In genomic region chr6:10722570-10722819, GRCh38 we compare ENCODE assay signal across 8 cellular contexts. TPM values are rescaled to one million over a fixed set of nuclear protein-coding genes. Genes with fewer than 3 reads are reported as not detected.
A peak's percentile ranks its signal among the peaks of the same experiment; 100 is the strongest.
DNase-seq lines count a peak whose midpoint lies in the region; ATAC-seq lines count a peak whose summit lies in the region.

No MANE protein-coding gene starts in this region.

- peak overlapping the region; percentile 29 for H3K9ac ChIP-seq in iPS-18a (ENCODE audit: low read length)

- H3K36me3 ChIP-seq in iPS-18a (ENCODE audit: control insufficient read depth, low read depth, low read length) = peaks cover 17% of the 10 kb centered on the region

- H3K27ac ChIP-seq in iPS-18a (ENCODE audit: low read length) = no peak overlapping the region

- H3K27me3 ChIP-seq in iPS-18a (ENCODE audit: control insufficient read depth, insufficient read depth, low read length) = no peaks in the 10 kb centered on the region

- peaks cover 5% of the 10 kb centered on the region for H3K4me1 ChIP-seq in iPS-18a (ENCODE audit: control insufficient read depth, low read depth, low read length)

- H3K4me3 ChIP-seq in iPS-18a (ENCODE audit: low read length) = peak overlapping the region; percentile 98

- peak overlapping the region; percentile 97 for H3K4me3 Mint-ChIP-seq in activated T-helper 17 cell treated with anti-CD3 and anti-CD28 coated beads, Interleukin-2, amount 50 U/mL, for 72 hours
- peak overlapping the region; percentile 89 to 99 for H3K4me3 Mint-ChIP-seq in stimulated activated naive CD8-positive, alpha-beta T cell treated with anti-CD3 and anti-CD28 coated beads, Interleukin-15, amount 100 ng/mL, for 72 hours

- H3K9me3 ChIP-seq in iPS-18a (ENCODE audit: control insufficient read depth, low read depth, low read length) = no peaks in the 10 kb centered on the region

- peak overlapping the region; percentile 98 for H3K27ac Mint-ChIP-seq in activated T-helper 17 cell treated with anti-CD3 and anti-CD28 coated beads, Interleukin-2, amount 50 U/mL, for 72 hours
- H3K27ac Mint-ChIP-seq in stimulated activated naive CD8-positive, alpha-beta T cell treated with anti-CD3 and anti-CD28 coated beads, Interleukin-15, amount 100 ng/mL, for 72 hours = peak overlapping the region; percentile 79 to 98

- H3K4me1 Mint-ChIP-seq in activated T-helper 17 cell treated with anti-CD3 and anti-CD28 coated beads, Interleukin-2, amount 50 U/mL, for 72 hours = peaks cover 25% of the 10 kb centered on the region
- H3K4me1 Mint-ChIP-seq in stimulated activated naive CD8-positive, alpha-beta T cell treated with anti-CD3 and anti-CD28 coated beads, Interleukin-15, amount 100 ng/mL, for 72 hours = peaks cover 66% of the 10 kb centered on the region

- no peaks in the 10 kb centered on the region for H3K9me3 Mint-ChIP-seq in activated T-helper 17 cell treated with anti-CD3 and anti-CD28 coated beads, Interleukin-2, amount 50 U/mL, for 72 hours
- H3K9me3 Mint-ChIP-seq in stimulated activated naive CD8-positive, alpha-beta T cell treated with anti-CD3 and anti-CD28 coated beads, Interleukin-15, amount 100 ng/mL, for 72 hours = peaks cover 0 to 8% of the 10 kb centered on the region in 2 donors

- H3K36me3 Mint-ChIP-seq in activated T-helper 17 cell treated with anti-CD3 and anti-CD28 coated beads, Interleukin-2, amount 50 U/mL, for 72 hours (ENCODE audit: low read depth) = peaks cover 21% of the 10 kb centered on the region

- no peak for ATAC-seq in activated T-helper 17 cell treated with anti-CD3 and anti-CD28 coated beads, Interleukin-2, amount 50 U/mL, for 72 hours (replicated peaks)
- ATAC-seq in stimulated activated naive CD8-positive, alpha-beta T cell treated with anti-CD3 and anti-CD28 coated beads, Interleukin-15, amount 100 ng/mL, for 72 hours = no peak

- DNase-seq in NCI-H2081 treated with DMSO at 0.1 percent for 48 hours (lab: John Stamatoyannopoulos, UW) = peak; percentile 18
- no peak for DNase-seq in NCI-H2081 (lab: John Stamatoyannopoulos, UW)
- no peak for DNase-seq in stimulated activated naive CD8-positive, alpha-beta T cell treated with anti-CD3 and anti-CD28 coated beads, Interleukin-15, amount 100 ng/mL, for 72 hours
- no peak for DNase-seq in NCI-H2227 treated with DMSO at 0.1 percent for 48 hours (lab: John Stamatoyannopoulos, UW)
- DNase-seq in HT-29 (ENCODE audit: low spot score) = no peak
- no peak for DNase-seq in ureter (ENCODE audit: low spot score)

- no peaks in the 10 kb centered on the region for H3K27me3 Mint-ChIP-seq in activated T-helper 17 cell treated with anti-CD3 and anti-CD28 coated beads, Interleukin-2, amount 50 U/mL, for 72 hours
- H3K27me3 Mint-ChIP-seq in stimulated activated naive CD8-positive, alpha-beta T cell treated with anti-CD3 and anti-CD28 coated beads, Interleukin-15, amount 100 ng/mL, for 72 hours = no peaks in the 10 kb centered on the region

RNA-seq across cellular contexts. Expression of gene TMEM14C, which starts 0.4 kb away (rescaled TPM):
- total RNA-seq in activated T-helper 17 cell treated with anti-CD3 and anti-CD28 coated beads, Interleukin-2, amount 50 U/mL, for 72 hours = 10 to 100 TPM; 52.6 to 64.1 TPM
- 63.5 and 72.4 TPM in 2 replicates for total RNA-seq in HT-29 (2014; rRNA removed; shearing (Covaris generic))
- total RNA-seq in ureter = 85.5 TPM

RNA-seq across cellular contexts. Expression of gene TMEM14B, which starts 25.1 kb away (rescaled TPM):
- total RNA-seq in activated T-helper 17 cell treated with anti-CD3 and anti-CD28 coated beads, Interleukin-2, amount 50 U/mL, for 72 hours = 100 to 1,000 TPM in 1 of 2 donors, 10 to 100 TPM in 1; 90.4 to 109 TPM
- total RNA-seq in HT-29 (2014; rRNA removed; shearing (Covaris generic)) = 95.8 and 97.9 TPM in 2 replicates
- 83.3 TPM for total RNA-seq in ureter

RNA-seq across cellular contexts. Expression of gene PAK1IP1, which starts 27.7 kb away (rescaled TPM):
- 10 to 100 TPM; 13.7 to 27.4 TPM for total RNA-seq in activated T-helper 17 cell treated with anti-CD3 and anti-CD28 coated beads, Interleukin-2, amount 50 U/mL, for 72 hours
- 12.2 and 16.7 TPM in 2 replicates for total RNA-seq in HT-29 (2014; rRNA removed; shearing (Covaris generic))
- total RNA-seq in ureter = 14.5 TPM

RNA-seq across cellular contexts. Expression of gene C6orf52, which starts 28.1 kb away (rescaled TPM):
- total RNA-seq in activated T-helper 17 cell treated with anti-CD3 and anti-CD28 coated beads, Interleukin-2, amount 50 U/mL, for 72 hours = not detected
- total RNA-seq in HT-29 (2014; rRNA removed; shearing (Covaris generic)) = not detected in 2 replicates
- 1.8 TPM for total RNA-seq in ureter
